Comparison of ENCODE assay signal across 27 cellular contexts in genomic region chr19:938233-938923, GRCh38. TPM values are rescaled to one million over a fixed set of nuclear protein-coding genes. Genes with fewer than 3 reads are reported as not detected.
DNase-seq lines count a peak whose midpoint lies in the region; ATAC-seq, FAIRE-seq and TF ChIP-seq lines count a peak whose summit lies in the region.
"Had no signal": no experiment of that assay in that cellular context is flagged by ENCODE, and none has a peak within 500 bp of the region (broad histone marks: within the 10 kb centered on the region; RNA-seq: fewer than 3 reads in every experiment).

No MANE protein-coding gene starts in this region.

- H3K9me3 Mint-ChIP-seq in H9 = no peaks in the 10 kb centered on the region
- no peaks in the 10 kb centered on the region for H3K9me3 Mint-ChIP-seq in nephron
- H3K9me3 Mint-ChIP-seq: stimulated activated naive CD8-positive, alpha-beta T cell treated with anti-CD3 and anti-CD28 coated beads, Interleukin-15, amount 100 ng/mL, for 72 hours had no signal

- H3K27ac Mint-ChIP-seq in H9 (peak overlapping the region in 2 of 3 experiments; percentile 26 to 59; a peak in 2 of 7 replicates), nephron (peak overlapping the region in 2 of 3 experiments; percentile 64 to 82)
- H3K27ac Mint-ChIP-seq: activated CD8-positive, alpha-beta T cell treated with anti-CD3 and anti-CD28 coated beads for 36 hours had no signal

- DNase-seq in H9 = no peak
- DNase-seq in H1 (ENCODE audit: low read depth in 1 of 2, low spot score in 2 of 2) = no peak
- DNase-seq in GM10266 (ENCODE audit: extremely low spot score) = no peak
- DNase-seq in sigmoid colon = no peak
- DNase-seq: activated CD8-positive, alpha-beta T cell treated with anti-CD3 and anti-CD28 coated beads for 36 hours; amygdala; foreskin fibroblast; GOT3; kidney glomerular epithelial cell; mammary epithelial cell; NCI-H748 treated with DMSO at 0.1 percent for 48 hours; small intestine; stimulated activated CD4-positive, alpha-beta T cell treated with anti-CD3 and anti-CD28 coated beads, Interleukin-2, amount 100 ng/mL, for 48 hours; stimulated activated naive CD8-positive, alpha-beta T cell treated with anti-CD3 and anti-CD28 coated beads, Interleukin-15, amount 100 ng/mL, for 72 hours; T-helper 9 cell; transverse colon had no signal

- H3K23me2 ChIP-seq in H9 (ENCODE audit: insufficient read length, low read depth, low read length, poor library complexity, severe bottlenecking) (no peaks in the 10 kb centered on the region), H1 (ENCODE audit: low read depth, low read length) (no peaks in the 10 kb centered on the region)

- H2AK5ac ChIP-seq in H9 (ENCODE audit: insufficient read length, low read length) (no peak overlapping the region), H1 (ENCODE audit: low read depth, low read length) (no peak overlapping the region; the same call in 1 of the 2 replicates)

- FAIRE-seq in H1 (lab: Jason Lieb, UNC) = no peak
- FAIRE-seq: GM12891, GM19239, small intestine had no signal

- H4K91ac ChIP-seq in H9 (ENCODE audit: insufficient read length, low read depth, low read length) = no peak overlapping the region
- no peak overlapping the region for H4K91ac ChIP-seq in H1 (replicated peaks; ENCODE audit: insufficient read length, low read length)

- no CpG with 5 or more reads among the region's 23 CpGs for WGBS in H9 (ENCODE audit: extremely low coverage, insufficient read length, low lambda C conversion rate)
- 78% methylated on average over 21 of the region's 23 CpGs; no CpG with 5 or more reads in 1 of the 2 experiments for WGBS in H1 (ENCODE audit: extremely low coverage in 1 of 2, insufficient coverage in 1 of 2, insufficient read length in 1 of 2, insufficient replicate concordance in 2 of 2, low coverage in 1 of 2, low lambda C conversion rate in 2 of 2, missing lambda C conversion rate in 1 of 2), 2 experiments
- 84 to 91% methylated on average over 23 of the region's 23 CpGs for WGBS in sigmoid colon, 2 donors

- H3K79me1 ChIP-seq in H9 (ENCODE audit: insufficient read depth, low read depth, low read length, poor library complexity, severe bottlenecking) (peaks cover 2% of the 10 kb centered on the region), H1 (ENCODE audit: low read depth, low read length) (peaks cover 14% of the 10 kb centered on the region)

- H3K36me3 ChIP-seq in H1 (ENCODE audit: control insufficient read depth in 2 of 4, insufficient read depth in 4 of 4, low read length in 3 of 4) (peaks cover 3 to 13% (median 5%) of the 10 kb centered on the region in 4 experiments; a peak in 7 of 8 replicates), sigmoid colon (no peaks in the 10 kb centered on the region)
- H3K36me3 ChIP-seq: transverse colon had no signal

- H3K27me3 Mint-ChIP-seq in H9 (ENCODE audit: low read depth) (no peaks in the 10 kb centered on the region; the same call in 1 of the 2 replicates), nephron (ENCODE audit: low read depth) (no peaks in the 10 kb centered on the region)

- H2BK20ac ChIP-seq in H9 (ENCODE audit: low read depth, low read length, poor library complexity, severe bottlenecking) = no peak overlapping the region
- H2BK20ac ChIP-seq in H1 (ENCODE audit: low read length) = no peak overlapping the region

- no peak overlapping the region for H3K4me3 ChIP-seq in H1 (ENCODE audit: extremely low read depth in 1 of 4, insufficient read depth in 2 of 4, low read depth in 3 of 4, low read length in 4 of 4)
- H3K4me3 ChIP-seq in sigmoid colon = no peak overlapping the region
- H3K4me3 ChIP-seq: transverse colon had no signal

- no peak overlapping the region for H3T11ph ChIP-seq in H9 (ENCODE audit: low read length)

- H3K27me3 ChIP-seq in H9 (ENCODE audit: insufficient read depth, low read length) = no peaks in the 10 kb centered on the region
- no peaks in the 10 kb centered on the region for H3K27me3 ChIP-seq in H1 (replicated peaks in 1 of 4; ENCODE audit: control insufficient read depth in 3 of 4, extremely low read depth in 1 of 4, insufficient read depth in 3 of 4, low read length in 3 of 4)
- H3K27me3 ChIP-seq in sigmoid colon = no peaks in the 10 kb centered on the region
- H3K27me3 ChIP-seq: transverse colon had no signal

- no peak overlapping the region for H3K14ac ChIP-seq in H9 (ENCODE audit: insufficient read depth, low read length)
- no peak overlapping the region for H3K14ac ChIP-seq in H1 (ENCODE audit: insufficient read length)

- H3K56ac ChIP-seq in H9 (ENCODE audit: insufficient read length, low read depth, low read length) = no peak overlapping the region
- no peak overlapping the region for H3K56ac ChIP-seq in H1 (replicated peaks; ENCODE audit: insufficient read length, low read depth, low read length)

- CTCF ChIA-PET in H1 (lab: Charles Lee; ENCODE audit: partially characterized antibody) = interaction anchor here (0.6 to 2.5 kb wide), 8 partner anchors 15 to 57 kb away, joined by 3 to 15 read pairs (median 4); no protein-coding TSS in a partner anchor

- H2BK5ac ChIP-seq in H9 (ENCODE audit: insufficient read length, low read length) (no peak overlapping the region), H1 (ENCODE audit: low read depth, low read length) (0 out of 2 replicates have a peak overlapping the region, but pooled peaks have one; percentile 30)

- H3K18ac ChIP-seq in H9 (ENCODE audit: insufficient read length, low read depth, low read length) (no peak overlapping the region), H1 (ENCODE audit: extremely low read depth, low read length) (no peak overlapping the region)

- no peaks in the 10 kb centered on the region for H3K9me3 ChIP-seq in H9 (ENCODE audit: control insufficient read depth, low read depth, low read length)
- no peaks in the 10 kb centered on the region for H3K9me3 ChIP-seq in H1 (ENCODE audit: insufficient read depth in 2 of 2, low read depth in 1 of 2, low read length in 1 of 2)
- H3K9me3 ChIP-seq in sigmoid colon = no peaks in the 10 kb centered on the region
- H3K9me3 ChIP-seq: transverse colon had no signal

- 0 out of 4 replicates have a peak, but pooled peaks cover 0 to 3% of the 10 kb centered on the region in 2 experiments for H3K4me1 Mint-ChIP-seq in H9
- H3K4me1 Mint-ChIP-seq in nephron = peaks cover 26% of the 10 kb centered on the region

- POLR2A ChIA-PET in H1 (lab: Charles Lee; ENCODE audit: partially characterized antibody) = interaction anchor here (0.6 to 2.9 kb wide), 8 partner anchors 14 to 81 kb away, joined by 3 to 8 read pairs (median 4); partner anchors contain the start of genes MED16 and WDR18

- H4K20me1 ChIP-seq in H9 (ENCODE audit: control insufficient read depth, insufficient read depth, insufficient read length) (peaks cover 3% of the 10 kb centered on the region), H1 (replicated peaks in 1 of 2; ENCODE audit: control insufficient read depth in 1 of 2, insufficient read depth in 2 of 2, low read length in 2 of 2) (peaks cover 7 to 36% of the 10 kb centered on the region in 2 experiments)

- TF ChIP-seq CTCF in H9 (conservative IDR thresholded peaks at IDR 0.05) (no peak), H1 (IDR thresholded peaks at IDR 0.05; ENCODE audit: control extremely low read depth in 1 of 3, insufficient read depth in 1 of 3, low read depth in 1 of 3, low read length in 3 of 3) (no peak), nephron (IDR thresholded peaks at IDR 0.05; ENCODE audit: unreplicated experiment in 3 of 3) (no peak), GM10266 (IDR thresholded peaks at IDR 0.05; ENCODE audit: control insufficient read depth, insufficient read depth, low read depth, missing control alignments) (no peak), sigmoid colon (IDR thresholded peaks at IDR 0.05) (no peak)

- no peak overlapping the region for H4K8ac ChIP-seq in H9 (replicated peaks; ENCODE audit: insufficient read length, low read depth, low read length)
- H4K8ac ChIP-seq in H1 (ENCODE audit: extremely low read depth, insufficient read depth, low read length) = no peak overlapping the region

- H3K27ac ChIP-seq in H9 (ENCODE audit: insufficient read length, low read depth, low read length) (no peak overlapping the region), H1 (ENCODE audit: low read depth, low read length) (no peak overlapping the region), sigmoid colon (no peak overlapping the region)
- H3K27ac ChIP-seq: KMS-11, transverse colon had no signal

- H3K4me1 ChIP-seq in H9 (ENCODE audit: insufficient read depth, low read length) (no peaks in the 10 kb centered on the region), H1 (replicated peaks in 1 of 4; ENCODE audit: control insufficient read depth in 3 of 4, insufficient read depth in 4 of 4, low read length in 3 of 4) (peaks cover 0 to 4% (median under 1%) of the 10 kb centered on the region in 4 experiments; a peak in 2 of 7 replicates), sigmoid colon (peaks cover 0 to 51% (median 43%) of the 10 kb centered on the region in 4 donors)

- no peak overlapping the region for H2BK15ac ChIP-seq in H9 (ENCODE audit: low read depth, low read length)
- no peak overlapping the region for H2BK15ac ChIP-seq in H1 (ENCODE audit: low read length)

- no peak overlapping the region for H3K23ac ChIP-seq in H9 (ENCODE audit: insufficient read length, low read depth, low read length)
- no peak overlapping the region for H3K23ac ChIP-seq in H1 (ENCODE audit: insufficient read length)

- TF ChIP-seq POLR2A in H1 (IDR thresholded peaks at IDR 0.05; ENCODE audit: control extremely low read depth in 1 of 2, low read depth in 2 of 2, low read length in 2 of 2) = no peak
- no peak for TF ChIP-seq POLR2A in sigmoid colon (IDR thresholded peaks at IDR 0.05)

- peaks cover 10% of the 10 kb centered on the region; the same call in 1 of the 2 replicates for H3K79me2 ChIP-seq in H9 (ENCODE audit: insufficient read depth, low read length)
- peaks cover 5 to 70% of the 10 kb centered on the region in 2 experiments for H3K79me2 ChIP-seq in H1 (ENCODE audit: control insufficient read depth in 1 of 2, insufficient read depth in 2 of 2, low read length in 2 of 2)

- TF ChIP-seq EP300 in H1 (IDR thresholded peaks at IDR 0.05; ENCODE audit: borderline replicate concordance in 1 of 2, low read depth in 2 of 2, low read length in 2 of 2) (no peak), sigmoid colon (IDR thresholded peaks at IDR 0.05) (no peak)

- H3K4me2 ChIP-seq in H9 (ENCODE audit: insufficient read depth, insufficient read length, low read length) = no peak overlapping the region
- no peak overlapping the region for H3K4me2 ChIP-seq in H1 (ENCODE audit: insufficient read depth in 1 of 2, low read depth in 2 of 2, low read length in 2 of 2)
- H3K4me2 ChIP-seq: KMS-11 had no signal

- no peak for TF ChIP-seq RAD21 in H1 (IDR thresholded peaks at IDR 0.05 in 1 of 2, conservative IDR thresholded peaks at IDR 0.05 in 1 of 2; ENCODE audit: low read depth in 2 of 2, low read length in 2 of 2)

- H3K36me3 Mint-ChIP-seq in H9 (ENCODE audit: insufficient read depth in 1 of 3, low read depth in 3 of 3) = peaks cover 18 to 50% (median 49%) of the 10 kb centered on the region in 3 experiments; a peak in 6 of 7 replicates
- H3K36me3 Mint-ChIP-seq in nephron (ENCODE audit: low read depth) = peaks cover 48% of the 10 kb centered on the region
- H3K36me3 Mint-ChIP-seq: CD8-positive, alpha-beta T cell had no signal

- H2AFZ ChIP-seq in H9 (ENCODE audit: low read length) (no peak overlapping the region), H1 (ENCODE audit: low read length) (no peak overlapping the region)

- H3K4ac ChIP-seq in H9 (ENCODE audit: low read depth, low read length) (no peak overlapping the region), H1 (replicated peaks; ENCODE audit: insufficient read length, low read depth, low read length) (no peak overlapping the region)

- intact Hi-C loops in sigmoid colon (cut with DNase I) = no loop called here

- ATAC-seq in HG03045 (IDR thresholded peaks at IDR 0.05; ENCODE audit: unreplicated experiment) = no peak

- H3K9ac ChIP-seq in H9 (ENCODE audit: extremely low read depth, insufficient read length, low read length) (no peak overlapping the region), H1 (replicated peaks in 1 of 4; ENCODE audit: extremely low read depth in 1 of 4, low read depth in 3 of 4, low read length in 3 of 4) (no peak overlapping the region)
- H3K9ac ChIP-seq: KMS-11 had no signal

- H4K5ac ChIP-seq in H9 (ENCODE audit: insufficient read length, low read depth, low read length) (no peak overlapping the region), H1 (ENCODE audit: insufficient read length, low read depth, low read length) (no peak overlapping the region)

- H3K4me3 Mint-ChIP-seq in H9 (no peak overlapping the region), nephron (no peak overlapping the region)
- H3K4me3 Mint-ChIP-seq: activated CD8-positive, alpha-beta T cell treated with anti-CD3 and anti-CD28 coated beads for 36 hours had no signal

- no peak overlapping the region for H2BK120ac ChIP-seq in H9 (ENCODE audit: low read depth, low read length, poor library complexity, severe bottlenecking)
- no peak overlapping the region for H2BK120ac ChIP-seq in H1 (replicated peaks; ENCODE audit: low read depth, low read length)

- H2BK12ac ChIP-seq in H9 (ENCODE audit: insufficient read length, low read depth, low read length) (no peak overlapping the region), H1 (ENCODE audit: low read depth, low read length) (no peak overlapping the region)

RNA-seq across cellular contexts. Expression of gene ARID3A, which starts 12.5 kb away (rescaled TPM):
- total RNA-seq in H9 (2021) (98.3 and 104 TPM in 2 replicates), sigmoid colon (10 to 100 TPM in 1 of 4 donors, 1 to 10 TPM in 3; 3.1 to 11.6 (median 4.3) TPM)
- total RNA-seq in H1 (2021; fragmentation: NEBNext Ultra II Directional; extraction: Animal tissue kit (Norgen Biotek cat#: 25700)) = 77.4 and 78.4 TPM in 2 replicates
- polyA plus RNA-seq in H1 (2011; rRNA removed) (40.5 and 59.3 TPM in 2 replicates), sigmoid colon (1 to 10 TPM; 1.4 to 6.0 (median 1.8) TPM)
- polyA plus RNA-seq in H1 (2011; cell fraction: cytosol; rRNA removed) = 36.7 TPM
- 81.3 TPM for polyA plus RNA-seq in H1 (2011; cell fraction: nucleus; rRNA removed)
- 54.1 to 64.5 TPM (median 58.9 TPM) in 4 replicates for polyA plus RNA-seq in H1 (2012, experiment 1 of 2)
- polyA plus RNA-seq in H1 (2012, experiment 2 of 2) = 42.7 TPM
- polyA plus RNA-seq in H1 (2013, experiment 1 of 2) = 56.0 TPM
- 52.3 TPM for polyA plus RNA-seq in H1 (2013, experiment 2 of 2)
- 69.0 and 86.2 TPM in 2 replicates for polyA minus RNA-seq in H1 (2011; rRNA and poly(A)+ RNA removed)
- polyA minus RNA-seq in H1 (2011; cell fraction: cytosol; rRNA and poly(A)+ RNA removed) = 101 TPM
- polyA minus RNA-seq in H1 (2011; cell fraction: nucleus; rRNA and poly(A)+ RNA removed) = 66.4 TPM

RNA-seq across cellular contexts. Expression of gene KISS1R, which starts 21.2 kb away (rescaled TPM):
- 3.3 and 5.9 TPM in 2 replicates for total RNA-seq in H9 (2021)
- 2.3 and 2.6 TPM in 2 replicates for total RNA-seq in H1 (2021; fragmentation: NEBNext Ultra II Directional; extraction: Animal tissue kit (Norgen Biotek cat#: 25700))
- 2.7 and 5.1 TPM in 2 replicates for polyA plus RNA-seq in H1 (2011; rRNA removed)
- 3.4 TPM for polyA plus RNA-seq in H1 (2011; cell fraction: cytosol; rRNA removed)
- polyA plus RNA-seq in H1 (2011; cell fraction: nucleus; rRNA removed) = 10.4 TPM
- polyA plus RNA-seq in H1 (2012, experiment 1 of 2) = 1.2 to 2.3 TPM (median 1.8 TPM) in 4 replicates
- polyA plus RNA-seq in H1 (2012, experiment 2 of 2) = 1.5 TPM
- 3.0 TPM for polyA plus RNA-seq in H1 (2013, experiment 1 of 2)
- polyA plus RNA-seq in H1 (2013, experiment 2 of 2) = 2.4 TPM
- 0.32 and 0.68 TPM in 2 replicates for polyA minus RNA-seq in H1 (2011; rRNA and poly(A)+ RNA removed)
- polyA minus RNA-seq in H1 (2011; cell fraction: cytosol; rRNA and poly(A)+ RNA removed) = 0.88 TPM
- 0.80 TPM for polyA minus RNA-seq in H1 (2011; cell fraction: nucleus; rRNA and poly(A)+ RNA removed)
- not detected for total RNA-seq in sigmoid colon
- under 1 TPM in 1 of 3 donors, not detected in 2; 0.13 TPM for polyA plus RNA-seq in sigmoid colon
- total RNA-seq: cardiac septum, dermis microvascular lymphatic vessel endothelial cell, mammary epithelial cell, pulmonary artery endothelial cell, transverse colon had no signal

RNA-seq across cellular contexts. Expression of gene R3HDM4, which starts 25.4 kb away (rescaled TPM):
- total RNA-seq in H9 (2021) (66.2 and 66.4 TPM in 2 replicates), sigmoid colon (10 to 100 TPM; 21.4 to 37.2 (median 27.7) TPM)
- total RNA-seq in H1 (2021; fragmentation: NEBNext Ultra II Directional; extraction: Animal tissue kit (Norgen Biotek cat#: 25700)) = 76.1 and 76.8 TPM in 2 replicates
- polyA plus RNA-seq in H1 (2011; rRNA removed) (102 and 151 TPM in 2 replicates), sigmoid colon (10 to 100 TPM; 30.5 to 85.3 (median 33.0) TPM)
- 65.9 TPM for polyA plus RNA-seq in H1 (2011; cell fraction: cytosol; rRNA removed)
- 119 TPM for polyA plus RNA-seq in H1 (2011; cell fraction: nucleus; rRNA removed)
- polyA plus RNA-seq in H1 (2012, experiment 1 of 2) = 45.6 to 106 TPM (median 70.3 TPM) in 4 replicates
- 76.6 TPM for polyA plus RNA-seq in H1 (2012, experiment 2 of 2)
- polyA plus RNA-seq in H1 (2013, experiment 1 of 2) = 118 TPM
- polyA plus RNA-seq in H1 (2013, experiment 2 of 2) = 105 TPM
- 24.5 and 26.8 TPM in 2 replicates for polyA minus RNA-seq in H1 (2011; rRNA and poly(A)+ RNA removed)
- polyA minus RNA-seq in H1 (2011; cell fraction: cytosol; rRNA and poly(A)+ RNA removed) = 31.3 TPM
- polyA minus RNA-seq in H1 (2011; cell fraction: nucleus; rRNA and poly(A)+ RNA removed) = 24.6 TPM

RNA-seq across cellular contexts. Expression of gene RNU6-9, which starts 45.1 kb away (rescaled TPM):
- total RNA-seq in H9 (2021) (not detected in 2 replicates), sigmoid colon (not detected)
- not detected in 2 replicates for total RNA-seq in H1 (2021; fragmentation: NEBNext Ultra II Directional; extraction: Animal tissue kit (Norgen Biotek cat#: 25700))
- polyA plus RNA-seq in H1 (2011; rRNA removed) (not detected in 2 replicates), sigmoid colon (not detected)
- not detected for polyA plus RNA-seq in H1 (2011; cell fraction: cytosol; rRNA removed)
- polyA plus RNA-seq in H1 (2011; cell fraction: nucleus; rRNA removed) = not detected
- polyA plus RNA-seq in H1 (2012, experiment 1 of 2) = not detected in 4 replicates
- polyA plus RNA-seq in H1 (2012, experiment 2 of 2) = not detected
- not detected for polyA plus RNA-seq in H1 (2013, experiment 1 of 2)
- polyA plus RNA-seq in H1 (2013, experiment 2 of 2) = not detected
- polyA minus RNA-seq in H1 (2011; rRNA and poly(A)+ RNA removed) = under 0.01 TPM in 1 of 2 replicates, not detected in the other
- not detected for polyA minus RNA-seq in H1 (2011; cell fraction: cytosol; rRNA and poly(A)+ RNA removed)
- not detected for polyA minus RNA-seq in H1 (2011; cell fraction: nucleus; rRNA and poly(A)+ RNA removed)
- total RNA-seq: activated CD8-positive, alpha-beta T cell treated with anti-CD3 and anti-CD28 coated beads for 36 hours; cardiac septum; CD8-positive, alpha-beta T cell; dermis microvascular lymphatic vessel endothelial cell; epithelial cell of proximal tubule; mammary epithelial cell; pulmonary artery endothelial cell; transverse colon had no signal
- polyA plus RNA-seq: mammary epithelial cell, neural cell, small intestine had no signal

RNA-seq across cellular contexts. Expression of gene MED16, which starts 45.4 kb away (rescaled TPM):
- total RNA-seq in H9 (2021) = 83.1 and 84.1 TPM in 2 replicates
- 51.0 and 55.9 TPM in 2 replicates for total RNA-seq in H1 (2021; fragmentation: NEBNext Ultra II Directional; extraction: Animal tissue kit (Norgen Biotek cat#: 25700))
- 67.2 and 134 TPM in 2 replicates for polyA plus RNA-seq in H1 (2011; rRNA removed)
- 48.2 TPM for polyA plus RNA-seq in H1 (2011; cell fraction: cytosol; rRNA removed)
- 64.8 TPM for polyA plus RNA-seq in H1 (2011; cell fraction: nucleus; rRNA removed)
- polyA plus RNA-seq in H1 (2012, experiment 1 of 2) = 29.8 to 51.8 TPM (median 46.8 TPM) in 4 replicates
- polyA plus RNA-seq in H1 (2012, experiment 2 of 2) = 56.1 TPM
- polyA plus RNA-seq in H1 (2013, experiment 1 of 2) = 21.0 TPM
- polyA plus RNA-seq in H1 (2013, experiment 2 of 2) = 20.8 TPM
- polyA minus RNA-seq in H1 (2011; rRNA and poly(A)+ RNA removed) = 22.8 and 26.1 TPM in 2 replicates
- polyA minus RNA-seq in H1 (2011; cell fraction: cytosol; rRNA and poly(A)+ RNA removed) = 72.5 TPM
- polyA minus RNA-seq in H1 (2011; cell fraction: nucleus; rRNA and poly(A)+ RNA removed) = 38.6 TPM
- total RNA-seq in sigmoid colon = 10 to 100 TPM; 22.4 to 33.2 (median 25.6) TPM
- 10 to 100 TPM; 36.1 to 62.5 (median 51.7) TPM for polyA plus RNA-seq in sigmoid colon
